ENCODE assay signal across 21 cellular contexts in genomic region chr11:18066626-18067025, GRCh38. TPM values are rescaled to one million over a fixed set of nuclear protein-coding genes. Genes with fewer than 3 reads are reported as not detected.
"Had no signal": no experiment of that assay in that cellular context is flagged by ENCODE, and none has a peak within 500 bp of the region (broad histone marks: within the 10 kb centered on the region; RNA-seq: fewer than 3 reads in every experiment).

No MANE protein-coding gene starts in this region.

- H3K4me3 ChIP-seq: heart right ventricle, neural progenitor cell, prostate gland, right atrium auricular region had no signal

- H3K27ac Mint-ChIP-seq: activated CD4-positive, alpha-beta T cell treated with anti-CD3 and anti-CD28 coated beads, Interleukin-2, amount 10 ng/mL, durations not matched to agents 7 days and 5 days; activated CD8-positive, alpha-beta T cell treated with anti-CD3 and anti-CD28 coated beads, Interleukin-2, amount 10 ng/mL, durations not matched to agents 7 days and 5 days; activated naive CD4-positive, alpha-beta T cell treated with anti-CD3 and anti-CD28 coated beads, Interleukin-2, amount 10 ng/mL, durations not matched to agents 7 days and 5 days; naive thymus-derived CD4-positive, alpha-beta T cell; stimulated activated naive CD8-positive, alpha-beta T cell treated with anti-CD3 and anti-CD28 coated beads, Interleukin-15, Interleukin-2, amounts not matched to agents 100 ng/mL and 50 ng/mL, for 24 hours; T-helper 2 cell treated with Interferon-gamma antibody and Interleukin-4, amounts not matched to agents 5 μg/mL and 100 μg/mL, for 36 hours had no signal

- H3K36me3 ChIP-seq: heart right ventricle, neural progenitor cell, prostate gland, right atrium auricular region had no signal

- H3K4me1 ChIP-seq: heart right ventricle, neural progenitor cell, right atrium auricular region had no signal

- H3K9me3 Mint-ChIP-seq: activated CD4-positive, alpha-beta T cell treated with anti-CD3 and anti-CD28 coated beads, Interleukin-2, amount 10 ng/mL, durations not matched to agents 7 days and 5 days; activated naive CD4-positive, alpha-beta T cell treated with anti-CD3 and anti-CD28 coated beads, Interleukin-2, amount 10 ng/mL, durations not matched to agents 7 days and 5 days; activated T-cell treated with anti-CD3 and anti-CD28 coated beads, Interleukin-2, amount 50 U/mL, for 4 hours; central memory CD8-positive, alpha-beta T cell; naive thymus-derived CD4-positive, alpha-beta T cell; neural progenitor cell; stimulated activated naive CD8-positive, alpha-beta T cell treated with anti-CD3 and anti-CD28 coated beads, Interleukin-15, Interleukin-2, amounts not matched to agents 100 ng/mL and 50 ng/mL, for 24 hours; T-helper 2 cell treated with Interferon-gamma antibody and Interleukin-4, amounts not matched to agents 5 μg/mL and 100 μg/mL, for 36 hours had no signal

- H3K27ac ChIP-seq: heart right ventricle, neural progenitor cell, prostate gland, right atrium auricular region had no signal

- H3K4me1 Mint-ChIP-seq: activated CD4-positive, alpha-beta T cell treated with anti-CD3 and anti-CD28 coated beads, Interleukin-2, amount 10 ng/mL, durations not matched to agents 7 days and 5 days; activated naive CD4-positive, alpha-beta T cell treated with anti-CD3 and anti-CD28 coated beads, Interleukin-2, amount 10 ng/mL, durations not matched to agents 7 days and 5 days; central memory CD8-positive, alpha-beta T cell; naive thymus-derived CD4-positive, alpha-beta T cell had no signal

- H3K27me3 Mint-ChIP-seq: activated CD4-positive, alpha-beta T cell treated with anti-CD3 and anti-CD28 coated beads, Interleukin-2, amount 10 ng/mL, durations not matched to agents 7 days and 5 days; activated naive CD4-positive, alpha-beta T cell treated with anti-CD3 and anti-CD28 coated beads, Interleukin-2, amount 10 ng/mL, durations not matched to agents 7 days and 5 days; central memory CD8-positive, alpha-beta T cell; naive thymus-derived CD4-positive, alpha-beta T cell; stimulated activated naive CD8-positive, alpha-beta T cell treated with anti-CD3 and anti-CD28 coated beads, Interleukin-15, Interleukin-2, amounts not matched to agents 100 ng/mL and 50 ng/mL, for 24 hours had no signal

- H3K27me3 ChIP-seq: heart right ventricle, neural progenitor cell, right atrium auricular region had no signal

- DNase-seq: activated CD4-positive, alpha-beta T cell treated with anti-CD3 and anti-CD28 coated beads, Interleukin-2, amount 10 ng/mL, durations not matched to agents 7 days and 5 days; activated CD4-positive, CD25-positive, alpha-beta regulatory T cell; activated CD8-positive, alpha-beta memory T cell treated with anti-CD3 and anti-CD28 coated beads, Interleukin-2, amount 50 U/mL, for 4 hours; activated CD8-positive, alpha-beta T cell treated with anti-CD3 and anti-CD28 coated beads, Interleukin-2, amount 10 ng/mL, durations not matched to agents 7 days and 5 days; activated naive CD4-positive, alpha-beta T cell treated with anti-CD3 and anti-CD28 coated beads, Interleukin-2, amount 10 ng/mL, durations not matched to agents 7 days and 5 days; activated T-cell treated with anti-CD3 and anti-CD28 coated beads, Interleukin-2, amount 50 U/mL, for 4 hours; aorta; cortex of kidney; erythroblast; heart right ventricle; kidney glomerular epithelial cell; left ventricle myocardium superior; naive thymus-derived CD4-positive, alpha-beta T cell; stimulated activated CD4-positive, alpha-beta T cell treated with anti-CD3 and anti-CD28 coated beads, Interleukin-2, amount 100 ng/mL, for 24 hours; trophoblast cell had no signal

- H3K36me3 Mint-ChIP-seq: activated naive CD4-positive, alpha-beta T cell treated with anti-CD3 and anti-CD28 coated beads, Interleukin-2, amount 10 ng/mL, durations not matched to agents 7 days and 5 days had no signal

- H3K4me3 Mint-ChIP-seq: activated CD4-positive, alpha-beta T cell treated with anti-CD3 and anti-CD28 coated beads, Interleukin-2, amount 10 ng/mL, durations not matched to agents 7 days and 5 days; activated CD8-positive, alpha-beta T cell treated with anti-CD3 and anti-CD28 coated beads, Interleukin-2, amount 10 ng/mL, durations not matched to agents 7 days and 5 days; activated naive CD4-positive, alpha-beta T cell treated with anti-CD3 and anti-CD28 coated beads, Interleukin-2, amount 10 ng/mL, durations not matched to agents 7 days and 5 days; activated T-cell treated with anti-CD3 and anti-CD28 coated beads, Interleukin-2, amount 50 U/mL, for 4 hours; central memory CD8-positive, alpha-beta T cell; naive thymus-derived CD4-positive, alpha-beta T cell; neural progenitor cell; stimulated activated naive CD8-positive, alpha-beta T cell treated with anti-CD3 and anti-CD28 coated beads, Interleukin-15, Interleukin-2, amounts not matched to agents 100 ng/mL and 50 ng/mL, for 24 hours; T-helper 2 cell treated with Interferon-gamma antibody and Interleukin-4, amounts not matched to agents 5 μg/mL and 100 μg/mL, for 36 hours had no signal

- H3K9me3 ChIP-seq: heart right ventricle, prostate gland, right atrium auricular region had no signal

RNA-seq across cellular contexts. Expression of gene TPH1, which starts 20.6 kb away (rescaled TPM):
- total RNA-seq: left ventricle myocardium superior had no signal
